ENCODE assay signal across 26 cellular contexts in the genomic region with DNA sequence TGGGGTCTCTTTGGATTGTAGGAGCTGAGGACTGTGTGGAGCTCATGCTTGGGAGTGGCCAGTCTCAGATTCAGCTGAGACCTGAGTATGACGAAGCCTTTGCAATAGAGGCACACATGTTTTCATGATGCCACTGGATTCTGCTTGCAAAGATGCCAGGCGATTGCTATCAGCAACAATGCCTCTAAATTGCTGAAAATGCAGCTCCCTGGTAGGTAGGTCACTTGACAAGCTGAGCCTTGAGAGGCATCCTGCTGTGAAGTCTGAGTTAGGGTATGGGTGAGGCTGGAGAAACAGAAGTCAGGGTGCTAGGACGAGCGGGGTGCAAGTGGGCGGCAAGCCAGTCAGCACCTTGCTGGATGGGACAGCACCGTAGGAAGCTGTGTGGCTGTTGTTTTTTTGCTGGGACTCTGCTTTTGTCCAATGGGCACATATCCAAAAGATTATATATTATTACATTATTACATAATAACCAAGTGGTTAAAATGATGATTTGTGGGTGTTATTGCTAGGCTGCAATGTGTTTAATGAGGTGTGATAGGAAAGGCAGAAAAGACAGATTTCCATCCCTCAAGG. TPM values are rescaled to one million over a fixed set of nuclear protein-coding genes. Genes with fewer than 3 reads are reported as not detected.
DNase-seq lines count a peak whose midpoint lies in the region; ATAC-seq and TF ChIP-seq lines count a peak whose summit lies in the region.
"Had no signal": no experiment of that assay in that cellular context is flagged by ENCODE, and none has a peak within 500 bp of the region (broad histone marks: within the 10 kb centered on the region; RNA-seq: fewer than 3 reads in every experiment).

No MANE protein-coding gene starts in this region.

- intact Hi-C loops in esophagus squamous epithelium (cut with DNase I): no loop called here

- H3K36me3 ChIP-seq in HEK293 (ENCODE audit: control insufficient read depth in 2 of 2, insufficient read depth in 1 of 2, low read length in 2 of 2) (no peaks in the 10 kb centered on the region), esophagus squamous epithelium (no peaks in the 10 kb centered on the region)
- H3K36me3 ChIP-seq: BLaER1, MG63, SJCRH30 had no signal

- TF ChIP-seq POLR2A in esophagus squamous epithelium (IDR thresholded peaks at IDR 0.05): no peak

- no peak overlapping the region for H3K4me3 ChIP-seq in HEK293 (ENCODE audit: low read depth, low read length)
- no peak overlapping the region for H3K4me3 ChIP-seq in esophagus squamous epithelium
- H3K4me3 ChIP-seq: BLaER1, MG63, SJCRH30 had no signal

- no peak for DNase-seq in activated naive CD4-positive, alpha-beta T cell treated with anti-CD3 and anti-CD28 coated beads, Interleukin-2, amount 50 U/mL, for 72 hours (ENCODE audit: low spot score in 2 of 2)
- DNase-seq in esophagus squamous epithelium (lab: John Stamatoyannopoulos, UW) (no peak), COLO668 (lab: John Stamatoyannopoulos, UW; ENCODE audit: unreplicated experiment) (no peak)
- no peak for DNase-seq in activated T-cell treated with anti-CD3 and anti-CD28 coated beads, Interleukin-2, amount 50 U/mL, for 48 hours
- DNase-seq: CD4-positive, CD25-positive, alpha-beta regulatory T cell; HCEC 1CT; KG1; MG63; NCI-H1105 treated with DMSO at 0.1 percent for 48 hours; NCI-H146; NCI-H2029; NCI-H345; NCI-H524; NCI-H774; SJCRH30; T-cell had no signal

- no peak for TF ChIP-seq CTCF in HEK293 (tag by site-specific recombination; IDR thresholded peaks at IDR 0.05)
- TF ChIP-seq CTCF in esophagus squamous epithelium (IDR thresholded peaks at IDR 0.05): no peak

- 68 to 75% methylated on average over 4 of the region's 6 CpGs for WGBS in esophagus squamous epithelium, 2 donors

- no peaks in the 10 kb centered on the region for H3K9me3 ChIP-seq in HEK293 (ENCODE audit: control insufficient read depth, insufficient read depth, low read depth, low read length)
- H3K9me3 ChIP-seq in esophagus squamous epithelium: no peaks in the 10 kb centered on the region
- H3K9me3 ChIP-seq: BLaER1, MG63, SJCRH30 had no signal

- no peaks in the 10 kb centered on the region for H3K27me3 ChIP-seq in esophagus squamous epithelium
- H3K27me3 ChIP-seq: BLaER1, MG63, SJCRH30 had no signal

- no peak overlapping the region for H3K27ac ChIP-seq in HEK293 (ENCODE audit: extremely low read depth, low read depth, low read length)
- no peak overlapping the region for H3K27ac ChIP-seq in esophagus squamous epithelium
- H3K27ac ChIP-seq: BLaER1, SJCRH30 had no signal

- CTCF ChIA-PET in HEK293 (lab: Yijun Ruan, JAX): interaction anchor here (0.6 kb wide), 2 partner anchors 737 to 1113 kb away, joined by 4 to 5 read pairs; no protein-coding TSS in a partner anchor

- peak overlapping the region; percentile 2 for H3K27ac Mint-ChIP-seq in activated naive CD4-positive, alpha-beta T cell treated with anti-CD3 and anti-CD28 coated beads, Interleukin-2, amount 50 U/mL, for 24 hours
- H3K27ac Mint-ChIP-seq in activated naive CD4-positive, alpha-beta T cell treated with anti-CD3 and anti-CD28 coated beads, Interleukin-2, amount 50 U/mL, for 72 hours: no peak overlapping the region
- H3K27ac Mint-ChIP-seq: CD4-positive, CD25-positive, alpha-beta regulatory T cell; T-cell had no signal

- H3K36me3 Mint-ChIP-seq in activated naive CD4-positive, alpha-beta T cell treated with anti-CD3 and anti-CD28 coated beads, Interleukin-2, amount 50 U/mL, for 24 hours: no peaks in the 10 kb centered on the region
- H3K36me3 Mint-ChIP-seq in activated naive CD4-positive, alpha-beta T cell treated with anti-CD3 and anti-CD28 coated beads, Interleukin-2, amount 50 U/mL, for 72 hours: no peaks in the 10 kb centered on the region
- H3K36me3 Mint-ChIP-seq: CD4-positive, CD25-positive, alpha-beta regulatory T cell; T-cell had no signal

- H3K9me3 Mint-ChIP-seq in activated naive CD4-positive, alpha-beta T cell treated with anti-CD3 and anti-CD28 coated beads, Interleukin-2, amount 50 U/mL, for 24 hours: no peaks in the 10 kb centered on the region
- no peaks in the 10 kb centered on the region for H3K9me3 Mint-ChIP-seq in activated naive CD4-positive, alpha-beta T cell treated with anti-CD3 and anti-CD28 coated beads, Interleukin-2, amount 50 U/mL, for 72 hours
- H3K9me3 Mint-ChIP-seq: CD4-positive, CD25-positive, alpha-beta regulatory T cell; T-cell had no signal

- peaks cover 4% of the 10 kb centered on the region for H3K4me1 Mint-ChIP-seq in activated naive CD4-positive, alpha-beta T cell treated with anti-CD3 and anti-CD28 coated beads, Interleukin-2, amount 50 U/mL, for 24 hours

- no peaks in the 10 kb centered on the region for H3K27me3 Mint-ChIP-seq in activated naive CD4-positive, alpha-beta T cell treated with anti-CD3 and anti-CD28 coated beads, Interleukin-2, amount 50 U/mL, for 24 hours

- POLR2A ChIA-PET in HEK293 (lab: Yijun Ruan, JAX): interaction anchor here (0.7 kb wide), 1 partner anchor 9 kb away, joined by 4 read pairs; no protein-coding TSS in a partner anchor

- H3K4me3 Mint-ChIP-seq in activated naive CD4-positive, alpha-beta T cell treated with anti-CD3 and anti-CD28 coated beads, Interleukin-2, amount 50 U/mL, for 24 hours: no peak overlapping the region
- H3K4me3 Mint-ChIP-seq: CD4-positive, CD25-positive, alpha-beta regulatory T cell; T-cell had no signal

- H3K4me1 ChIP-seq in HEK293 (ENCODE audit: control insufficient read depth, insufficient read depth, low read length): no peaks in the 10 kb centered on the region
- peaks cover 0 to 28% (median 12%) of the 10 kb centered on the region in 3 donors for H3K4me1 ChIP-seq in esophagus squamous epithelium
- H3K4me1 ChIP-seq: BLaER1 had no signal

- ATAC-seq in activated naive CD4-positive, alpha-beta T cell treated with anti-CD3 and anti-CD28 coated beads, Interleukin-2, amount 50 U/mL, for 72 hours: no peak
- ATAC-seq: Right ventricle myocardium inferior, T-cell had no signal

TF ChIP-seq in HEK293, 187 proteins besides CTCF, POLR2A, EP300 and RAD21 (continues in another document):
- TF ChIP-seq ZNF768 (tag by site-specific recombination; IDR thresholded peaks at IDR 0.05): no peak
- TF ChIP-seq, protein P1, sequence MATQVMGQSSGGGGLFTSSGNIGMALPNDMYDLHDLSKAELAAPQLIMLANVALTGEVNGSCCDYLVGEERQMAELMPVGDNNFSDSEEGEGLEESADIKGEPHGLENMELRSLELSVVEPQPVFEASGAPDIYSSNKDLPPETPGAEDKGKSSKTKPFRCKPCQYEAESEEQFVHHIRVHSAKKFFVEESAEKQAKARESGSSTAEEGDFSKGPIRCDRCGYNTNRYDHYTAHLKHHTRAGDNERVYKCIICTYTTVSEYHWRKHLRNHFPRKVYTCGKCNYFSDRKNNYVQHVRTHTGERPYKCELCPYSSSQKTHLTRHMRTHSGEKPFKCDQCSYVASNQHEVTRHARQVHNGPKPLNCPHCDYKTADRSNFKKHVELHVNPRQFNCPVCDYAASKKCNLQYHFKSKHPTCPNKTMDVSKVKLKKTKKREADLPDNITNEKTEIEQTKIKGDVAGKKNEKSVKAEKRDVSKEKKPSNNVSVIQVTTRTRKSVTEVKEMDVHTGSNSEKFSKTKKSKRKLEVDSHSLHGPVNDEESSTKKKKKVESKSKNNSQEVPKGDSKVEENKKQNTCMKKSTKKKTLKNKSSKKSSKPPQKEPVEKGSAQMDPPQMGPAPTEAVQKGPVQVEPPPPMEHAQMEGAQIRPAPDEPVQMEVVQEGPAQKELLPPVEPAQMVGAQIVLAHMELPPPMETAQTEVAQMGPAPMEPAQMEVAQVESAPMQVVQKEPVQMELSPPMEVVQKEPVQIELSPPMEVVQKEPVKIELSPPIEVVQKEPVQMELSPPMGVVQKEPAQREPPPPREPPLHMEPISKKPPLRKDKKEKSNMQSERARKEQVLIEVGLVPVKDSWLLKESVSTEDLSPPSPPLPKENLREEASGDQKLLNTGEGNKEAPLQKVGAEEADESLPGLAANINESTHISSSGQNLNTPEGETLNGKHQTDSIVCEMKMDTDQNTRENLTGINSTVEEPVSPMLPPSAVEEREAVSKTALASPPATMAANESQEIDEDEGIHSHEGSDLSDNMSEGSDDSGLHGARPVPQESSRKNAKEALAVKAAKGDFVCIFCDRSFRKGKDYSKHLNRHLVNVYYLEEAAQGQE (tag by site-specific recombination; IDR thresholded peaks at IDR 0.05): peak; percentile 81
- TF ChIP-seq KLF8 (tag by site-specific recombination; IDR thresholded peaks at IDR 0.05): no peak

TF ChIP-seq in PFSK-1, 5 proteins besides CTCF, POLR2A, EP300 and RAD21:
- TF ChIP-seq, protein P1 (IDR thresholded peaks at IDR 0.05; ENCODE audit: insufficient read depth in 1 of 2, low read depth in 2 of 2, low read length in 2 of 2): peak; percentile 68 to 84; a peak in 3 of 4 replicates
- no peak for TF ChIP-seq POLR2AphosphoS5 (IDR thresholded peaks at IDR 0.05; ENCODE audit: low read depth, low read length)

RNA-seq across cellular contexts. Expression of a gene that starts 10.5 kb away (rescaled TPM):
- total RNA-seq in activated naive CD4-positive, alpha-beta T cell treated with anti-CD3 and anti-CD28 coated beads, Interleukin-2, amount 50 U/mL, for 72 hours: 10 to 100 TPM; 19.7 to 27.7 TPM
- polyA plus RNA-seq in PFSK-1 (2012; ENCODE audit: insufficient read length, low read depth): 20.1 TPM
- 10 to 100 TPM; 39.7 to 85.3 (median 46.5) TPM for total RNA-seq in esophagus squamous epithelium

RNA-seq across cellular contexts. Expression of a gene that starts 30.4 kb away (rescaled TPM):
- total RNA-seq in activated naive CD4-positive, alpha-beta T cell treated with anti-CD3 and anti-CD28 coated beads, Interleukin-2, amount 50 U/mL, for 72 hours: not detected
- not detected for polyA plus RNA-seq in PFSK-1 (2012; ENCODE audit: insufficient read length, low read depth)
- under 1 TPM in 1 of 4 donors, not detected in 3; 0.04 TPM for total RNA-seq in esophagus squamous epithelium
- total RNA-seq: A172; CD4-positive, CD25-positive, alpha-beta regulatory T cell; H1; HT1080; RPMI7951; T-cell had no signal
- polyA plus RNA-seq: AG04450; CD4-positive, CD25-positive, alpha-beta regulatory T cell; H1 had no signal
